20 cellular contexts compared by ENCODE assay signal in genomic region chr16:4723071-4723767, GRCh38. TPM values are rescaled to one million over a fixed set of nuclear protein-coding genes. Genes with fewer than 3 reads are reported as not detected.
"Had no signal": no experiment of that assay in that cellular context is flagged by ENCODE, and none has a peak within 500 bp of the region (broad histone marks: within the 10 kb centered on the region; RNA-seq: fewer than 3 reads in every experiment).

No MANE protein-coding gene starts in this region.

- H3K9me3 ChIP-seq: esophagus squamous epithelium, left ventricle myocardium inferior, neutrophil, ovary, thyroid gland had no signal

- H3K4me3 ChIP-seq: esophagus squamous epithelium, left ventricle myocardium inferior, lung, ovary, smooth muscle cell, thyroid gland had no signal

- DNase-seq: effector memory CD8-positive, alpha-beta T cell; esophagus squamous epithelium; foreskin fibroblast; immature natural killer cell; left cardiac atrium; left ventricle myocardium inferior; mesenchymal stem cell; midbrain; naive B cell; ovary; right cardiac atrium; stimulated activated CD4-positive, alpha-beta T cell treated with anti-CD3 and anti-CD28 coated beads, Interleukin-2, amount 100 ng/mL, for 48 hours; stimulated activated naive CD4-positive, alpha-beta T cell treated with Interleukin-2 at 50 U/mL for 16 hours; thyroid gland had no signal

- H3K27me3 ChIP-seq: esophagus squamous epithelium, neutrophil, ovary, thyroid gland had no signal

- H3K4me2 ChIP-seq: smooth muscle cell had no signal

- H3K36me3 ChIP-seq: ovary had no signal

- H3K4me1 ChIP-seq: esophagus squamous epithelium, left ventricle myocardium inferior, thyroid gland had no signal

- FAIRE-seq: keratinocyte, urothelium cell line had no signal

- H3K27ac ChIP-seq: esophagus squamous epithelium, left ventricle myocardium inferior, neutrophil, ovary, thyroid gland had no signal

RNA-seq across cellular contexts. Expression of gene DNAAF8, which starts 11.1 kb away (rescaled TPM):
- total RNA-seq: epithelial cell of proximal tubule, smooth muscle cell had no signal
